Comparison of ENCODE assay signal across 1 cellular context in genomic region chr12:122871851-122872785, GRCh38.
TF ChIP-seq lines count a peak whose summit lies in the region.

No MANE protein-coding gene starts in this region.

TF ChIP-seq in WTC11, 78 proteins besides CTCF, POLR2A, EP300 and RAD21 (continued from another document and continues in another):
- TF ChIP-seq AFF4 (CRISPR knock-in tag; IDR thresholded peaks at IDR 0.05; ENCODE audit: borderline replicate concordance) (peak; percentile 66; the same call in 1 of the 2 replicates), TEAD4 (CRISPR knock-in tag; IDR thresholded peaks at IDR 0.05) (peak; percentile 58; the same call in 1 of the 2 replicates), ZNF138 (CRISPR knock-in tag; conservative IDR thresholded peaks at IDR 0.05) (no peak), ZNF317 (CRISPR knock-in tag; IDR thresholded peaks at IDR 0.05; ENCODE audit: borderline replicate concordance, low read depth) (0 out of 2 replicates have a peak, but pooled peaks have one; percentile 29), ZBTB43 (CRISPR knock-in tag; IDR thresholded peaks at IDR 0.05) (peak; percentile 98), RORB (CRISPR knock-in tag; IDR thresholded peaks at IDR 0.05) (no peak), GABPB1 (CRISPR knock-in tag; IDR thresholded peaks at IDR 0.05) (no peak), CREM (CRISPR knock-in tag; IDR thresholded peaks at IDR 0.05) (peak; percentile 73; the same call in 1 of the 2 replicates), ESRRA (CRISPR knock-in tag; IDR thresholded peaks at IDR 0.05; ENCODE audit: borderline replicate concordance) (no peak), USF1 (CRISPR knock-in tag; IDR thresholded peaks at IDR 0.05) (peak; percentile 53; the same call in 1 of the 2 replicates), ELF4 (CRISPR knock-in tag; IDR thresholded peaks at IDR 0.05; ENCODE audit: low read depth) (no peak), ZNF512 (CRISPR knock-in tag; IDR thresholded peaks at IDR 0.05; ENCODE audit: borderline replicate concordance) (no peak), NR1H2 (CRISPR knock-in tag; IDR thresholded peaks at IDR 0.05) (no peak), ZNF396 (CRISPR knock-in tag; IDR thresholded peaks at IDR 0.05; ENCODE audit: borderline replicate concordance) (no peak), STAT6 (CRISPR knock-in tag; conservative IDR thresholded peaks at IDR 0.05; ENCODE audit: low read depth) (no peak), FOXP1 (CRISPR knock-in tag; IDR thresholded peaks at IDR 0.05; ENCODE audit: borderline replicate concordance) (peak; percentile 76; the same call in 1 of the 2 replicates), IRF2 (CRISPR knock-in tag; IDR thresholded peaks at IDR 0.05; ENCODE audit: borderline replicate concordance, low read depth) (no peak), ZBTB21 (CRISPR knock-in tag; IDR thresholded peaks at IDR 0.05; ENCODE audit: borderline replicate concordance) (no peak), FOXP4 (CRISPR knock-in tag; IDR thresholded peaks at IDR 0.05) (peak; percentile 96; the same call in 1 of the 2 replicates), PREB (CRISPR knock-in tag; IDR thresholded peaks at IDR 0.05; ENCODE audit: borderline replicate concordance) (no peak), NFE2L1 (CRISPR knock-in tag; IDR thresholded peaks at IDR 0.05) (no peak), SMAD3 (CRISPR knock-in tag; IDR thresholded peaks at IDR 0.05; ENCODE audit: borderline replicate concordance) (peak; percentile 91), HMGXB4 (CRISPR knock-in tag; IDR thresholded peaks at IDR 0.05) (no peak), FOXK1 (CRISPR knock-in tag; IDR thresholded peaks at IDR 0.05) (peak; percentile 70; the same call in 1 of the 2 replicates), TP53 (CRISPR knock-in tag; IDR thresholded peaks at IDR 0.05) (peak; percentile 34; the same call in 1 of the 2 replicates), ZSCAN18 (CRISPR knock-in tag; IDR thresholded peaks at IDR 0.05) (no peak), CREB1 (CRISPR knock-in tag; IDR thresholded peaks at IDR 0.05) (no peak)
- TF ChIP-seq, protein P1, sequence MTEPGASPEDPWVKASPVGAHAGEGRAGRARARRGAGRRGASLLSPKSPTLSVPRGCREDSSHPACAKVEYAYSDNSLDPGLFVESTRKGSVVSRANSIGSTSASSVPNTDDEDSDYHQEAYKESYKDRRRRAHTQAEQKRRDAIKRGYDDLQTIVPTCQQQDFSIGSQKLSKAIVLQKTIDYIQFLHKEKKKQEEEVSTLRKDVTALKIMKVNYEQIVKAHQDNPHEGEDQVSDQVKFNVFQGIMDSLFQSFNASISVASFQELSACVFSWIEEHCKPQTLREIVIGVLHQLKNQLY (CRISPR knock-in tag; IDR thresholded peaks at IDR 0.05): no peak
- TF ChIP-seq, protein P2, sequence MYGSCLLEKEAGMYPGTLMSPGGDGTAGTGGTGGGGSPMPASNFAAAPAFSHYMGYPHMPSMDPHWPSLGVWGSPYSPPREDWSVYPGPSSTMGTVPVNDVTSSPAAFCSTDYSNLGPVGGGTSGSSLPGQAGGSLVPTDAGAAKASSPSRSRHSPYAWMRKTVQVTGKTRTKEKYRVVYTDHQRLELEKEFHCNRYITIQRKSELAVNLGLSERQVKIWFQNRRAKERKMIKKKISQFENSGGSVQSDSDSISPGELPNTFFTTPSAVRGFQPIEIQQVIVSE (CRISPR knock-in tag; IDR thresholded peaks at IDR 0.05; ENCODE audit: borderline replicate concordance): no peak
- TF ChIP-seq, protein P3, sequence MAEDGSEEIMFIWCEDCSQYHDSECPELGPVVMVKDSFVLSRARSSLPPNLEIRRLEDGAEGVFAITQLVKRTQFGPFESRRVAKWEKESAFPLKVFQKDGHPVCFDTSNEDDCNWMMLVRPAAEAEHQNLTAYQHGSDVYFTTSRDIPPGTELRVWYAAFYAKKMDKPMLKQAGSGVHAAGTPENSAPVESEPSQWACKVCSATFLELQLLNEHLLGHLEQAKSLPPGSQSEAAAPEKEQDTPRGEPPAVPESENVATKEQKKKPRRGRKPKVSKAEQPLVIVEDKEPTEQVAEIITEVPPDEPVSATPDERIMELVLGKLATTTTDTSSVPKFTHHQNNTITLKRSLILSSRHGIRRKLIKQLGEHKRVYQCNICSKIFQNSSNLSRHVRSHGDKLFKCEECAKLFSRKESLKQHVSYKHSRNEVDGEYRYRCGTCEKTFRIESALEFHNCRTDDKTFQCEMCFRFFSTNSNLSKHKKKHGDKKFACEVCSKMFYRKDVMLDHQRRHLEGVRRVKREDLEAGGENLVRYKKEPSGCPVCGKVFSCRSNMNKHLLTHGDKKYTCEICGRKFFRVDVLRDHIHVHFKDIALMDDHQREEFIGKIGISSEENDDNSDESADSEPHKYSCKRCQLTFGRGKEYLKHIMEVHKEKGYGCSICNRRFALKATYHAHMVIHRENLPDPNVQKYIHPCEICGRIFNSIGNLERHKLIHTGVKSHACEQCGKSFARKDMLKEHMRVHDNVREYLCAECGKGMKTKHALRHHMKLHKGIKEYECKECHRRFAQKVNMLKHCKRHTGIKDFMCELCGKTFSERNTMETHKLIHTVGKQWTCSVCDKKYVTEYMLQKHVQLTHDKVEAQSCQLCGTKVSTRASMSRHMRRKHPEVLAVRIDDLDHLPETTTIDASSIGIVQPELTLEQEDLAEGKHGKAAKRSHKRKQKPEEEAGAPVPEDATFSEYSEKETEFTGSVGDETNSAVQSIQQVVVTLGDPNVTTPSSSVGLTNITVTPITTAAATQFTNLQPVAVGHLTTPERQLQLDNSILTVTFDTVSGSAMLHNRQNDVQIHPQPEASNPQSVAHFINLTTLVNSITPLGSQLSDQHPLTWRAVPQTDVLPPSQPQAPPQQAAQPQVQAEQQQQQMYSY (CRISPR knock-in tag; IDR thresholded peaks at IDR 0.05): no peak
